12 cellular contexts compared by ENCODE assay signal in genomic region chr5:45385321-45386058, GRCh38.
DNase-seq lines count a peak whose midpoint lies in the region; ATAC-seq and TF ChIP-seq lines count a peak whose summit lies in the region.
"Had no signal": no experiment of that assay in that cellular context is flagged by ENCODE, and none has a peak within 500 bp of the region (broad histone marks: within the 10 kb centered on the region; RNA-seq: fewer than 3 reads in every experiment).

No MANE protein-coding gene starts in this region.

- TF ChIP-seq CTCF in left ventricle myocardium inferior (IDR thresholded peaks at IDR 0.05; ENCODE audit: borderline replicate concordance) (no peak), SK-N-SH (IDR thresholded peaks at IDR 0.05) (no peak), fibroblast of pulmonary artery (IDR thresholded peaks at IDR 0.05; ENCODE audit: low read length, missing control alignments) (no peak), omental fat pad (IDR thresholded peaks at IDR 0.05) (no peak)

- H3K79me2 ChIP-seq in SK-N-SH (ENCODE audit: insufficient read depth), result no peaks in the 10 kb centered on the region

- DNase-seq in left ventricle myocardium inferior, result no peak
- DNase-seq in right cardiac atrium, result no peak
- no peak for DNase-seq in SK-N-SH
- DNase-seq in fibroblast of pulmonary artery (ENCODE audit: low read depth), result peak; percentile 71
- no peak for DNase-seq in activated CD8-positive, alpha-beta T cell treated with anti-CD3 and anti-CD28 coated beads, Interleukin-2, amount 10 ng/mL, durations not matched to agents 7 days and 5 days
- DNase-seq in stimulated activated naive CD8-positive, alpha-beta T cell treated with anti-CD3 and anti-CD28 coated beads, Interleukin-15, Interleukin-2, amounts not matched to agents 100 U/mL and 50 U/mL, for 24 hours, result no peak
- no peak for DNase-seq in omental fat pad (ENCODE audit: low spot score)
- DNase-seq: activated naive CD8-positive, alpha-beta T cell treated with anti-CD3 and anti-CD28 coated beads, Interleukin-2, amount 50 U/mL, for 24 hours; NCI-H2227 treated with DMSO at 0.1 percent for 48 hours; T-cell had no signal

- H3K9me3 Mint-ChIP-seq in activated CD8-positive, alpha-beta T cell treated with anti-CD3 and anti-CD28 coated beads, Interleukin-2, amount 10 ng/mL, durations not matched to agents 7 days and 5 days (ENCODE audit: insufficient read depth), result peaks cover 10% of the 10 kb centered on the region

- TF ChIP-seq RAD21 in SK-N-SH (IDR thresholded peaks at IDR 0.05; ENCODE audit: low read length), result no peak

- peak; percentile 16 to 32; a peak in 1 of 4 replicates for TF ChIP-seq EP300 in SK-N-SH (IDR thresholded peaks at IDR 0.05; ENCODE audit: borderline replicate concordance in 1 of 2, low read depth in 1 of 2, low read length in 1 of 2)

- H3K27me3 Mint-ChIP-seq in activated CD8-positive, alpha-beta T cell treated with anti-CD3 and anti-CD28 coated beads, Interleukin-2, amount 10 ng/mL, durations not matched to agents 7 days and 5 days (ENCODE audit: low read depth), result no peaks in the 10 kb centered on the region
- H3K27me3 Mint-ChIP-seq: activated naive CD8-positive, alpha-beta T cell treated with anti-CD3 and anti-CD28 coated beads, Interleukin-2, amount 50 U/mL, for 24 hours; T-cell had no signal

- no peaks in the 10 kb centered on the region for H3K9me2 ChIP-seq in SK-N-SH

- H3K4me3 ChIP-seq in left ventricle myocardium inferior (no peak overlapping the region), right cardiac atrium (ENCODE audit: low read length) (no peak overlapping the region), SK-N-SH (ENCODE audit: low read depth in 2 of 2, low read length in 1 of 2) (peak overlapping the region in 1 of 2 experiments; percentile 18; a peak in 2 of 4 replicates), fibroblast of pulmonary artery (replicated peaks; ENCODE audit: low read depth, low read length) (no peak overlapping the region)
- H3K4me3 ChIP-seq: lung had no signal

- peaks cover 16% of the 10 kb centered on the region for H3F3A ChIP-seq in SK-N-SH (replicated peaks; ENCODE audit: insufficient read depth)

- 57% methylated on average over 6 of the region's 6 CpGs for WGBS in right cardiac atrium
- WGBS in SK-N-SH (ENCODE audit: low lambda C conversion rate), result 5% methylated on average over 6 of the region's 6 CpGs

- no peak overlapping the region for H3K9ac ChIP-seq in SK-N-SH

- H2AFZ ChIP-seq in SK-N-SH (ENCODE audit: low read depth), result peak overlapping the region; percentile 6; the same call in 1 of the 2 replicates

- POLR2A ChIA-PET in SK-N-SH (lab: Yijun Ruan, JAX), result no interaction called here
- POLR2A ChIA-PET in activated CD8-positive, alpha-beta T cell treated with anti-CD3 and anti-CD28 coated beads, Interleukin-2, amount 10 ng/mL, durations not matched to agents 7 days and 5 days (lab: Charles Lee), result no interaction called here

- intact Hi-C loops in left ventricle myocardium inferior (cut with micrococcal nuclease), result no loop called here
- intact Hi-C loops in right cardiac atrium (cut with DNase I), result no loop called here

- no peak overlapping the region for H3K4me3 Mint-ChIP-seq in activated CD8-positive, alpha-beta T cell treated with anti-CD3 and anti-CD28 coated beads, Interleukin-2, amount 10 ng/mL, durations not matched to agents 7 days and 5 days
- H3K4me3 Mint-ChIP-seq: activated naive CD8-positive, alpha-beta T cell treated with anti-CD3 and anti-CD28 coated beads, Interleukin-2, amount 50 U/mL, for 24 hours; T-cell had no signal

- ATAC-seq in right cardiac atrium (no peak), HG02885 (IDR thresholded peaks at IDR 0.05; ENCODE audit: poor library complexity, unreplicated experiment) (no peak), omental fat pad (ENCODE audit: low FRiP score) (no peak)
- ATAC-seq in activated CD8-positive, alpha-beta T cell treated with anti-CD3 and anti-CD28 coated beads, Interleukin-2, amount 10 ng/mL, durations not matched to agents 7 days and 5 days, result no peak
- no peak for ATAC-seq in stimulated activated naive CD8-positive, alpha-beta T cell treated with anti-CD3 and anti-CD28 coated beads, Interleukin-15, Interleukin-2, amounts not matched to agents 100 U/mL and 50 U/mL, for 24 hours
- ATAC-seq: activated naive CD8-positive, alpha-beta T cell treated with anti-CD3 and anti-CD28 coated beads, Interleukin-2, amount 50 U/mL, for 24 hours; T-cell had no signal

- CTCF ChIA-PET in SK-N-SH (lab: Yijun Ruan, JAX), result interaction anchor here (0.6 to 0.9 kb wide), 2 partner anchors 12 to 126 kb away, joined by 3 read pairs; no protein-coding TSS in a partner anchor
- CTCF ChIA-PET in activated CD8-positive, alpha-beta T cell treated with anti-CD3 and anti-CD28 coated beads, Interleukin-2, amount 10 ng/mL, durations not matched to agents 7 days and 5 days (lab: Charles Lee), result no interaction called here

- no peaks in the 10 kb centered on the region for H3K4me1 Mint-ChIP-seq in activated CD8-positive, alpha-beta T cell treated with anti-CD3 and anti-CD28 coated beads, Interleukin-2, amount 10 ng/mL, durations not matched to agents 7 days and 5 days (ENCODE audit: low read depth)
- H3K4me1 Mint-ChIP-seq: activated naive CD8-positive, alpha-beta T cell treated with anti-CD3 and anti-CD28 coated beads, Interleukin-2, amount 50 U/mL, for 24 hours; T-cell had no signal

- H3K27me3 ChIP-seq in left ventricle myocardium inferior (ENCODE audit: low read depth), result no peaks in the 10 kb centered on the region
- H3K27me3 ChIP-seq in right cardiac atrium (ENCODE audit: control insufficient read depth, insufficient read depth), result no peaks in the 10 kb centered on the region
- no peaks in the 10 kb centered on the region for H3K27me3 ChIP-seq in SK-N-SH (ENCODE audit: insufficient read depth)

- H3K4me1 ChIP-seq in left ventricle myocardium inferior (peaks cover 6% of the 10 kb centered on the region), right cardiac atrium (ENCODE audit: control insufficient read depth, insufficient read depth, low read length) (no peaks in the 10 kb centered on the region), SK-N-SH (ENCODE audit: control insufficient read depth in 1 of 2, insufficient read depth in 2 of 2, low read depth in 1 of 2, low read length in 1 of 2) (peaks cover 0 to 23% of the 10 kb centered on the region in 2 experiments; a peak in 2 of 4 replicates)

- H3K9me3 ChIP-seq in left ventricle myocardium inferior (replicated peaks) (no peaks in the 10 kb centered on the region), right cardiac atrium (ENCODE audit: control insufficient read depth, low read length) (no peaks in the 10 kb centered on the region), SK-N-SH (no peaks in the 10 kb centered on the region)

- no peaks in the 10 kb centered on the region for H4K20me1 ChIP-seq in SK-N-SH (ENCODE audit: insufficient read depth)

- H3K27ac Mint-ChIP-seq in activated CD8-positive, alpha-beta T cell treated with anti-CD3 and anti-CD28 coated beads, Interleukin-2, amount 10 ng/mL, durations not matched to agents 7 days and 5 days, result no peak overlapping the region
- H3K27ac Mint-ChIP-seq: activated naive CD8-positive, alpha-beta T cell treated with anti-CD3 and anti-CD28 coated beads, Interleukin-2, amount 50 U/mL, for 24 hours; T-cell had no signal

- no peaks in the 10 kb centered on the region for H3K36me3 Mint-ChIP-seq in activated CD8-positive, alpha-beta T cell treated with anti-CD3 and anti-CD28 coated beads, Interleukin-2, amount 10 ng/mL, durations not matched to agents 7 days and 5 days (ENCODE audit: low read depth)
- H3K36me3 Mint-ChIP-seq: T-cell had no signal

- H3K4me2 ChIP-seq in SK-N-SH, result peak overlapping the region; percentile 20; the same call in 1 of the 2 replicates

- H3K36me3 ChIP-seq in left ventricle myocardium inferior (no peaks in the 10 kb centered on the region), SK-N-SH (replicated peaks in 1 of 2; ENCODE audit: control insufficient read depth in 1 of 2, insufficient read depth in 2 of 2, low read length in 1 of 2) (no peaks in the 10 kb centered on the region)

- peak overlapping the region; percentile 59 for H3K27ac ChIP-seq in left ventricle myocardium inferior (replicated peaks)
- H3K27ac ChIP-seq in right cardiac atrium (ENCODE audit: low read length), result no peak overlapping the region
- H3K27ac ChIP-seq in SK-N-SH (ENCODE audit: low read depth in 2 of 2, low read length in 1 of 2), result peak overlapping the region; percentile 65 to 83

TF ChIP-seq in SK-N-SH, 30 proteins besides CTCF, POLR2A, EP300 and RAD21 (continues in another document):
- TF ChIP-seq FOXM1 (IDR thresholded peaks at IDR 0.05; ENCODE audit: low read depth) (peak; percentile 12; the same call in 1 of the 2 replicates), MAX (IDR thresholded peaks at IDR 0.05; ENCODE audit: low read depth) (peak; percentile 71), TAF1 (IDR thresholded peaks at IDR 0.05; ENCODE audit: borderline replicate concordance, low read depth, low read length) (no peak), GABPA (IDR thresholded peaks at IDR 0.05; ENCODE audit: low read depth) (no peak), POLR2AphosphoS5 (IDR thresholded peaks at IDR 0.05; ENCODE audit: low read depth, low read length) (no peak), MEF2A (IDR thresholded peaks at IDR 0.05; ENCODE audit: borderline replicate concordance, low read depth) (no peak), PBX3 (IDR thresholded peaks at IDR 0.05) (peak; percentile 85), TEAD4 (IDR thresholded peaks at IDR 0.05; ENCODE audit: borderline replicate concordance, insufficient read depth) (0 out of 2 replicates have a peak, but pooled peaks have one; percentile 10), YY1 (IDR thresholded peaks at IDR 0.05; ENCODE audit: low read depth) (no peak), CHD2 (IDR thresholded peaks at IDR 0.05; ENCODE audit: low read length, partially characterized antibody) (no peak)
